In genomic region chr7:35202353-35202752, GRCh38 we compare ENCODE assay signal across 12 cellular contexts. TPM values are rescaled to one million over a fixed set of nuclear protein-coding genes. Genes with fewer than 3 reads are reported as not detected.
"Had no signal": no experiment of that assay in that cellular context is flagged by ENCODE, and none has a peak within 500 bp of the region (broad histone marks: within the 10 kb centered on the region; RNA-seq: fewer than 3 reads in every experiment).

No MANE protein-coding gene starts in this region.

RNA-seq across cellular contexts. Expression of gene TBX20, which starts 51.5 kb away (rescaled TPM):
- total RNA-seq: naive thymus-derived CD4-positive, alpha-beta T cell; natural killer cell; omental fat pad; osteocyte; pancreas; posterior vena cava; sigmoid colon; stomach; subcutaneous adipose tissue; temporal lobe; upper lobe of right lung had no signal
- polyA plus RNA-seq: naive thymus-derived CD4-positive, alpha-beta T cell; pancreas; small intestine; stomach had no signal
